In the genomic region with DNA sequence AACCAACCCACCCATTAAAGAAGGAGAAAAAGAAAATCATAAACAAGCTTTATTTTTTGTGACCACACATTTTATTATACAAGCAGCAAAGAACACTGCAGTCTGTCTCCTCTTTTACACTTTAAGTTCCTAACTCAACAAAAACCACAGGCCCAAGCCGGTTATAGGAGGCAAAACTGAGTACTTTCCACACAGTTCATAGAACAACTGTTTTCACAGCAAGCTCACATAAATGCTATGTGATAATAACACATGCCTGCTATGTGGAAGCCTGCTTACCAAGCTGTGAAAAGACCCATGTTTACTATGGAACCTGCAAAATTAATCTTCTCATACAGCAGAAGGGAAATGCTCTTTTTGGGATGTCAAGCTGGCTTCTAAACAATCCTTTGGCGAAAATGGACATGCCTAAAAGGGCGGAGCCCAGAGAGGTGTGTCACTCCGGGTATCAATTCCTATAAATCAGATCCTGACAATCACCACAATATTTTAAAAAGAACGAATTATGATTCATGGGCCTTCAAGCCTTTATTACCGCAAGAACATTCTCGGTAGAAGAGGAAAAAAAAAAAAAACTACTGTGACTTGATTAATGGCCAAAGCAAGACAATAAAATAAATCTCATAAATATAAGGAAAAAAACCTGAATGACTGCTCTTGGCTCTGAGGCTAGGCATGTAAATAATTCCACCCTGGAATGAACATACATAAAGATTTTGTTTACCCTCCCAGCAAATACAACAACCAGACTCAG, we compare ENCODE assay signal across 10 cellular contexts. TPM values are rescaled to one million over a fixed set of nuclear protein-coding genes. Genes with fewer than 3 reads are reported as not detected.
DNase-seq lines count a peak whose midpoint lies in the region; ATAC-seq and TF ChIP-seq lines count a peak whose summit lies in the region.
"Had no signal": no experiment of that assay in that cellular context is flagged by ENCODE, and none has a peak within 500 bp of the region (broad histone marks: within the 10 kb centered on the region; RNA-seq: fewer than 3 reads in every experiment).

No MANE protein-coding gene starts in this region.

- H3K27me3 ChIP-seq in heart right ventricle (no peaks in the 10 kb centered on the region), gastrocnemius medialis (no peaks in the 10 kb centered on the region)

- H3K9me3 ChIP-seq in heart right ventricle (no peaks in the 10 kb centered on the region), gastrocnemius medialis (no peaks in the 10 kb centered on the region)

- CTCF ChIA-PET in activated CD4-positive, alpha-beta memory T cell treated with anti-CD3 and anti-CD28 coated beads, Interleukin-2, amount 10 ng/mL, durations not matched to agents 7 days and 5 days (lab: Charles Lee), result interaction anchor here (0.7 to 3.7 kb wide), 7 partner anchors 21 to 140 kb away, joined by 3 to 22 read pairs (median 3); no protein-coding TSS in a partner anchor

- H3K27ac ChIP-seq in heart right ventricle (peak overlapping the region in 4 of 10 donors; percentile 1 to 94 (median 84)), gastrocnemius medialis (peak overlapping the region in 2 of 4 donors; percentile 51 to 53)

- H3K9me3 Mint-ChIP-seq in activated naive CD4-positive, alpha-beta T cell treated with anti-CD3 and anti-CD28 coated beads, Interleukin-2, amount 50 U/mL, for 24 hours, result no peaks in the 10 kb centered on the region
- H3K9me3 Mint-ChIP-seq in activated CD4-positive, alpha-beta memory T cell treated with anti-CD3 and anti-CD28 coated beads, Interleukin-2, amount 10 ng/mL, durations not matched to agents 7 days and 5 days, result no peaks in the 10 kb centered on the region
- no peaks in the 10 kb centered on the region for H3K9me3 Mint-ChIP-seq in type B pancreatic cell

- intact Hi-C loops in heart right ventricle (cut with DNase I), result no loop called here
- intact Hi-C loops in gastrocnemius medialis (cut with DNase I; ENCODE audit: low total_unique reads), result no loop called here

- H3K4me3 ChIP-seq in iPS-11a (ENCODE audit: low read depth, low read length), result peak overlapping the region; percentile 71
- peak overlapping the region in 4 of 10 donors; percentile 1 to 90 (median 77) for H3K4me3 ChIP-seq in heart right ventricle
- no peak overlapping the region for H3K4me3 ChIP-seq in gastrocnemius medialis

- H3K27ac Mint-ChIP-seq in activated naive CD4-positive, alpha-beta T cell treated with anti-CD3 and anti-CD28 coated beads, Interleukin-2, amount 50 U/mL, for 24 hours, result peak overlapping the region; percentile 91
- H3K27ac Mint-ChIP-seq in activated CD4-positive, alpha-beta memory T cell treated with anti-CD3 and anti-CD28 coated beads, Interleukin-2, amount 10 ng/mL, durations not matched to agents 7 days and 5 days, result peak overlapping the region; percentile 22
- peak overlapping the region; percentile 87 for H3K27ac Mint-ChIP-seq in type B pancreatic cell

- ATAC-seq in heart right ventricle (no peak), gastrocnemius medialis (no peak)

- no peak for TF ChIP-seq CTCF in type B pancreatic cell (conservative IDR thresholded peaks at IDR 0.05)
- TF ChIP-seq CTCF in heart right ventricle (IDR thresholded peaks at IDR 0.05), result no peak
- no peak for TF ChIP-seq CTCF in gastrocnemius medialis (IDR thresholded peaks at IDR 0.05 in 4 of 5, conservative IDR thresholded peaks at IDR 0.05 in 1 of 5)

- H3K4me3 Mint-ChIP-seq in activated naive CD4-positive, alpha-beta T cell treated with anti-CD3 and anti-CD28 coated beads, Interleukin-2, amount 50 U/mL, for 24 hours, result peak overlapping the region; percentile 96
- peak overlapping the region; percentile 87 for H3K4me3 Mint-ChIP-seq in activated CD4-positive, alpha-beta memory T cell treated with anti-CD3 and anti-CD28 coated beads, Interleukin-2, amount 10 ng/mL, durations not matched to agents 7 days and 5 days
- peak overlapping the region; percentile 99 for H3K4me3 Mint-ChIP-seq in type B pancreatic cell

- H3K27me3 Mint-ChIP-seq in activated naive CD4-positive, alpha-beta T cell treated with anti-CD3 and anti-CD28 coated beads, Interleukin-2, amount 50 U/mL, for 24 hours, result no peaks in the 10 kb centered on the region
- peaks cover 2% of the 10 kb centered on the region for H3K27me3 Mint-ChIP-seq in activated CD4-positive, alpha-beta memory T cell treated with anti-CD3 and anti-CD28 coated beads, Interleukin-2, amount 10 ng/mL, durations not matched to agents 7 days and 5 days
- H3K27me3 Mint-ChIP-seq in type B pancreatic cell, result peaks cover 3% of the 10 kb centered on the region

- H3K36me3 ChIP-seq in heart right ventricle (no peaks in the 10 kb centered on the region), gastrocnemius medialis (no peaks in the 10 kb centered on the region)

- DNase-seq in activated naive CD4-positive, alpha-beta T cell treated with Interleukin-2 at 50 U/mL for 16 hours, result no peak
- DNase-seq in activated CD4-positive, alpha-beta memory T cell treated with anti-CD3 and anti-CD28 coated beads, Interleukin-2, amount 10 ng/mL, durations not matched to agents 7 days and 5 days, result no peak
- DNase-seq in type B pancreatic cell (ENCODE audit: extremely low spot score, unreplicated experiment) (no peak), heart right ventricle (no peak), gastrocnemius medialis (no peak)
- DNase-seq in stimulated activated naive CD4-positive, alpha-beta T cell (lab: John Stamatoyannopoulos, UW), result no peak
- DNase-seq: effector CD8-positive, alpha-beta T cell; NCI-H446 treated with DMSO at 0.1 percent for 48 hours had no signal

- in situ Hi-C loops in gastrocnemius medialis (cut with MboI; ENCODE audit: low sequenced_read_pairs in 4 of 4), result no loop called here

- peaks cover 8% of the 10 kb centered on the region for H3K36me3 Mint-ChIP-seq in activated naive CD4-positive, alpha-beta T cell treated with anti-CD3 and anti-CD28 coated beads, Interleukin-2, amount 50 U/mL, for 24 hours
- peaks cover 44% of the 10 kb centered on the region for H3K36me3 Mint-ChIP-seq in activated CD4-positive, alpha-beta memory T cell treated with anti-CD3 and anti-CD28 coated beads, Interleukin-2, amount 10 ng/mL, durations not matched to agents 7 days and 5 days (ENCODE audit: low read depth)
- peaks cover 12% of the 10 kb centered on the region for H3K36me3 Mint-ChIP-seq in type B pancreatic cell

- WGBS in heart right ventricle, 2 donors, result 52 to 61% methylated on average over 7 of the region's 7 CpGs

- POLR2A ChIA-PET in activated CD4-positive, alpha-beta memory T cell treated with anti-CD3 and anti-CD28 coated beads, Interleukin-2, amount 10 ng/mL, durations not matched to agents 7 days and 5 days (lab: Charles Lee), result interaction anchor here (0.7 to 3.2 kb wide), 10 partner anchors 9 to 130 kb away, joined by 3 to 10 read pairs (median 4); no protein-coding TSS in a partner anchor

- no peak for TF ChIP-seq POLR2A in gastrocnemius medialis (IDR thresholded peaks at IDR 0.05)

- H3K4me1 Mint-ChIP-seq in activated naive CD4-positive, alpha-beta T cell treated with anti-CD3 and anti-CD28 coated beads, Interleukin-2, amount 50 U/mL, for 24 hours, result peaks cover 72% of the 10 kb centered on the region
- H3K4me1 Mint-ChIP-seq in activated CD4-positive, alpha-beta memory T cell treated with anti-CD3 and anti-CD28 coated beads, Interleukin-2, amount 10 ng/mL, durations not matched to agents 7 days and 5 days, result peaks cover 63% of the 10 kb centered on the region
- H3K4me1 Mint-ChIP-seq in type B pancreatic cell (ENCODE audit: unreplicated experiment), result peaks cover 44% of the 10 kb centered on the region

- H3K4me1 ChIP-seq in heart right ventricle (peaks cover 0 to 46% (median 24%) of the 10 kb centered on the region in 9 donors), gastrocnemius medialis (peaks cover 0 to 13% of the 10 kb centered on the region in 2 donors)

RNA-seq across cellular contexts. Expression of a gene that starts 2.6 kb away (rescaled TPM):
- 10 to 100 TPM; 17.4 to 18.2 TPM for total RNA-seq in activated CD4-positive, alpha-beta memory T cell treated with anti-CD3 and anti-CD28 coated beads, Interleukin-2, amount 10 ng/mL, durations not matched to agents 7 days and 5 days
- 9.7 and 13.2 TPM in 2 replicates for total RNA-seq in type B pancreatic cell (ENCODE audit: low replicate concordance)
- 1 to 10 TPM in 8 of 10 donors, under 1 TPM in 2; 0.91 to 2.8 (median 1.6) TPM for total RNA-seq in heart right ventricle
- polyA plus RNA-seq in heart right ventricle, result 1 to 10 TPM in 1 of 2 donors, under 1 TPM in 1; 0.75 to 1.7 TPM
- total RNA-seq in gastrocnemius medialis, result under 1 TPM; 0.47 to 0.87 (median 0.50) TPM

Comparison
In these comparisons a context has a peak if more than half of its experiments do, and no peak if none do; other contexts are left out.
1. H3K27ac Mint-ChIP-seq: peak in every context shown above with its lines; median percentile 91 in activated naive CD4-positive, alpha-beta T cell treated with anti-CD3 and anti-CD28 coated beads, Interleukin-2, amount 50 U/mL, for 24 hours; 87 in type B pancreatic cell; 22 in activated CD4-positive, alpha-beta memory T cell treated with anti-CD3 and anti-CD28 coated beads, Interleukin-2, amount 10 ng/mL, durations not matched to agents 7 days and 5 days.